Comparison of ENCODE assay signal across 1 cellular context in the genomic region with DNA sequence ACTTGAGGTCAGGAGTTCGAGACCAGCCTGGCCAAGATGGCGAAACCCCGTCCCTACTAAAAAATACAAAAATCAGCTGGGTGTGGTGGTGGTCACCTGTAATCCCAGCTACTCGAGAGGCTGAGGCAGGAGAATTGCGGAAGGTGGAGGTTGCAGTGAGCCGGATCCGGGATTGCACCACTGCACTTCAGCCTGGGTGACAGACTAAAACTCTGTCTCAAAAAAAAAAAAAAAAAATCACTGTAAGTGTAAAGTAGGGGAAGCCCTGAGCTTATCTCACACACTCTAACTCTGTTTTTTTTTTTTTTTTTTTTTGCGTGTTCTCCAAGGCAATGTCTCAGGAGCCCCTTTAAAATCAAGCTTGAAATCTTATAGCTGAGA.
TF ChIP-seq lines count a peak whose summit lies in the region.

No MANE protein-coding gene starts in this region.

TF ChIP-seq in WTC11, 78 proteins besides CTCF, POLR2A, EP300 and RAD21 (continued from another document):
- TF ChIP-seq ZNF425 (CRISPR knock-in tag; conservative IDR thresholded peaks at IDR 0.05) = no peak
- no peak for TF ChIP-seq ZNF396 (CRISPR knock-in tag; IDR thresholded peaks at IDR 0.05; ENCODE audit: borderline replicate concordance)
TF ChIP-seq in WTC11: peak in this region for 0.
